ENCODE assay signal across 1 cellular context in the genomic region with DNA sequence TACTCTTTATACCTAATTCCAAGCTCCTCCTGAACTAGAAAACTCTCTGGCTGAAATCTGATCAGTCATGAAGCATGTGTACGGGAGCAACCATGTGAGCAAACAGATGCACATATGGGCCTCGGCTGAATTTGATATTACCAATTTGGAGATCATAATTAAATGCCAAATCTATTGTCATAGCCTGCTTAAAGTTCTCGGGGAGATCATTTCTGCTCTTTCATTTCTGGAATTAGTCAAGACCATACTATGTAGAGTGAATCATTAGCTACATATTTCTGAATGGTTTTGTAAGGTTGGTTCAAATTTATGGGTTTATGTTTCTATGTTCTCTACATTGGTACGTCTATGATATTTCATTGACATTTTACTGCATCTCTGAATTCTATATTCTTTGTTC.
TF ChIP-seq lines count a peak whose summit lies in the region.

No MANE protein-coding gene starts in this region.

TF ChIP-seq in IMR-90, 13 proteins besides CTCF, POLR2A, EP300 and RAD21 (continued from another document):
- TF ChIP-seq MAFK (IDR thresholded peaks at IDR 0.05; ENCODE audit: low read depth, low read length) (no peak), CEBPB (IDR thresholded peaks at IDR 0.05; ENCODE audit: low read depth, low read length) (no peak), MXI1 (IDR thresholded peaks at IDR 0.05; ENCODE audit: borderline replicate concordance, low read depth, low read length) (no peak), CHD1 (IDR thresholded peaks at IDR 0.05; ENCODE audit: low read depth, low read length) (no peak)
TF ChIP-seq in IMR-90: peak in this region for 0.
